2 cellular contexts compared by ENCODE assay signal in genomic region chr5:74338101-74338388, GRCh38.
TF ChIP-seq lines count a peak whose summit lies in the region.

No MANE protein-coding gene starts in this region.

TF ChIP-seq in GM23338, 12 proteins besides CTCF, POLR2A, EP300 and RAD21:
- TF ChIP-seq ZNF462 (CRISPR knock-in tag; IDR thresholded peaks at IDR 0.05) (no peak), EZH2phosphoT487 (IDR thresholded peaks at IDR 0.05; ENCODE audit: unreplicated experiment) (no peak), ZNF331 (CRISPR knock-in tag; IDR thresholded peaks at IDR 0.05; ENCODE audit: low read depth) (no peak), REST (IDR thresholded peaks at IDR 0.05; ENCODE audit: unreplicated experiment) (no peak), JUNB (IDR thresholded peaks at IDR 0.05; ENCODE audit: unreplicated experiment) (no peak), ZNF114 (CRISPR knock-in tag; IDR thresholded peaks at IDR 0.05) (no peak), NANOG (IDR thresholded peaks at IDR 0.05; ENCODE audit: borderline replicate concordance) (no peak), EZH2 (IDR thresholded peaks at IDR 0.05; ENCODE audit: low read depth, unreplicated experiment) (no peak), STAT1 (IDR thresholded peaks at IDR 0.05; ENCODE audit: unreplicated experiment) (no peak), CREB1 (CRISPR knock-in tag; IDR thresholded peaks at IDR 0.05; ENCODE audit: low read depth) (no peak), ETS1 (IDR thresholded peaks at IDR 0.05) (no peak), POLR2AphosphoS5 (IDR thresholded peaks at IDR 0.05; ENCODE audit: low read depth) (no peak)
TF ChIP-seq in GM23338: peak in this region for 0.

TF ChIP-seq in neural cell, 6 proteins besides CTCF, POLR2A, EP300 and RAD21 (continued from another document):
- TF ChIP-seq REST (IDR thresholded peaks at IDR 0.05; ENCODE audit: borderline replicate concordance) (no peak), POLR2AphosphoS5 (IDR thresholded peaks at IDR 0.05) (no peak), MXI1 (conservative IDR thresholded peaks at IDR 0.05; ENCODE audit: poor library complexity, severe bottlenecking) (no peak), EZH2 (IDR thresholded peaks at IDR 0.05; ENCODE audit: borderline replicate concordance, insufficient read depth, low read length, poor library complexity, severe bottlenecking) (no peak), TAF1 (IDR thresholded peaks at IDR 0.05; ENCODE audit: low read depth) (no peak)
